In genomic region chr4:83011779-83012630, GRCh38 we compare ENCODE assay signal across 8 cellular contexts. TPM values are rescaled to one million over a fixed set of nuclear protein-coding genes. Genes with fewer than 3 reads are reported as not detected.
DNase-seq lines count a peak whose midpoint lies in the region; ATAC-seq and TF ChIP-seq lines count a peak whose summit lies in the region.

No MANE protein-coding gene starts in this region.

- no peaks in the 10 kb centered on the region for H3K36me3 Mint-ChIP-seq in activated naive CD8-positive, alpha-beta T cell treated with anti-CD3 and anti-CD28 coated beads, Interleukin-2, amount 50 U/mL, for 24 hours (ENCODE audit: low read depth)

- no peaks in the 10 kb centered on the region for H3K9me3 Mint-ChIP-seq in activated naive CD8-positive, alpha-beta T cell treated with anti-CD3 and anti-CD28 coated beads, Interleukin-2, amount 50 U/mL, for 24 hours

- DNase-seq in activated CD4-positive, CD25-positive, alpha-beta regulatory T cell treated with anti-CD3 and anti-CD28 coated beads, Interleukin-2, amount 50 U/mL, for 72 hours, result peak; percentile 59
- DNase-seq in NT2/D1 (ENCODE audit: low read depth, low spot score) (no peak), right atrium auricular region (ENCODE audit: low spot score) (peak; percentile 60), posterior vena cava (ENCODE audit: low spot score) (peak; percentile 86), AG20443 (ENCODE audit: low spot score) (no peak)
- DNase-seq in activated naive CD8-positive, alpha-beta T cell treated with anti-CD3 and anti-CD28 coated beads, Interleukin-2, amount 50 U/mL, for 24 hours, result peak; percentile 52

- peak overlapping the region; percentile 93 for H3K27ac ChIP-seq in right atrium auricular region

- H3K9ac ChIP-seq in NT2/D1 (ENCODE audit: insufficient read length, low read depth), result peak overlapping the region; percentile 83

- no peak for ATAC-seq in activated CD4-positive, CD25-positive, alpha-beta regulatory T cell treated with anti-CD3 and anti-CD28 coated beads, Interleukin-2, amount 50 U/mL, for 24 hours
- ATAC-seq in HG02798 (IDR thresholded peaks at IDR 0.05; ENCODE audit: poor library complexity, unreplicated experiment), result peak; percentile 12
- ATAC-seq in activated naive CD8-positive, alpha-beta T cell treated with anti-CD3 and anti-CD28 coated beads, Interleukin-2, amount 50 U/mL, for 24 hours, result peak; percentile 4

- intact Hi-C loops in posterior vena cava (cut with DNase I), result no loop called here

- H3K9me3 ChIP-seq in NT2/D1 (ENCODE audit: insufficient read depth, low read length), result no peaks in the 10 kb centered on the region
- no peaks in the 10 kb centered on the region for H3K9me3 ChIP-seq in right atrium auricular region

- H3K4me3 ChIP-seq in NT2/D1 (ENCODE audit: insufficient read length, low read depth), result peak overlapping the region; percentile 74
- peak overlapping the region; percentile 55 to 90 for H3K4me3 ChIP-seq in right atrium auricular region

- peak overlapping the region; percentile 89 for H3K27ac Mint-ChIP-seq in activated naive CD8-positive, alpha-beta T cell treated with anti-CD3 and anti-CD28 coated beads, Interleukin-2, amount 50 U/mL, for 24 hours

- H3K4me1 ChIP-seq in NT2/D1 (ENCODE audit: insufficient read depth, insufficient read length) (no peaks in the 10 kb centered on the region), right atrium auricular region (peaks cover 0 to 29% of the 10 kb centered on the region in 2 donors)

- no peak for TF ChIP-seq CTCF in right atrium auricular region (IDR thresholded peaks at IDR 0.05)

- peaks cover 48% of the 10 kb centered on the region for H3K4me1 Mint-ChIP-seq in activated naive CD8-positive, alpha-beta T cell treated with anti-CD3 and anti-CD28 coated beads, Interleukin-2, amount 50 U/mL, for 24 hours

- no peaks in the 10 kb centered on the region for H3K36me3 ChIP-seq in NT2/D1 (ENCODE audit: insufficient read depth, insufficient read length, low read length)
- no peaks in the 10 kb centered on the region for H3K36me3 ChIP-seq in right atrium auricular region

- no peaks in the 10 kb centered on the region for H3K27me3 Mint-ChIP-seq in activated naive CD8-positive, alpha-beta T cell treated with anti-CD3 and anti-CD28 coated beads, Interleukin-2, amount 50 U/mL, for 24 hours

- H3K27me3 ChIP-seq in NT2/D1 (ENCODE audit: insufficient read depth, insufficient read length), result peaks cover 23% of the 10 kb centered on the region
- no peaks in the 10 kb centered on the region for H3K27me3 ChIP-seq in right atrium auricular region

- H3K4me3 Mint-ChIP-seq in activated naive CD8-positive, alpha-beta T cell treated with anti-CD3 and anti-CD28 coated beads, Interleukin-2, amount 50 U/mL, for 24 hours, result peak overlapping the region; percentile 99

RNA-seq across cellular contexts. Expression of gene LIN54, which starts 1.4 kb away (rescaled TPM):
- total RNA-seq in right atrium auricular region (1 to 10 TPM; 4.8 to 6.2 TPM), posterior vena cava (1 to 10 TPM; 8.3 to 9.0 TPM)

RNA-seq across cellular contexts. Expression of gene COPS4, which starts 23.0 kb away (rescaled TPM):
- 10 to 100 TPM; 55.2 to 58.1 TPM for total RNA-seq in right atrium auricular region
- 10 to 100 TPM; 36.2 to 39.5 TPM for total RNA-seq in posterior vena cava

Comparison
In these comparisons a context has a peak if more than half of its experiments do, and no peak if none do; other contexts are left out.
1. DNase-seq: peak in activated CD4-positive, CD25-positive, alpha-beta regulatory T cell treated with anti-CD3 and anti-CD28 coated beads, Interleukin-2, amount 50 U/mL, for 72 hours (single experiment), activated naive CD8-positive, alpha-beta T cell treated with anti-CD3 and anti-CD28 coated beads, Interleukin-2, amount 50 U/mL, for 24 hours (single experiment), right atrium auricular region (single experiment) and posterior vena cava (single experiment); none in NT2/D1 (single experiment) and AG20443 (single experiment).
2. ATAC-seq: peak in HG02798 (single experiment) and activated naive CD8-positive, alpha-beta T cell treated with anti-CD3 and anti-CD28 coated beads, Interleukin-2, amount 50 U/mL, for 24 hours (single experiment); none in activated CD4-positive, CD25-positive, alpha-beta regulatory T cell treated with anti-CD3 and anti-CD28 coated beads, Interleukin-2, amount 50 U/mL, for 24 hours (0 of 2).